Comparison of ENCODE assay signal across 16 cellular contexts in genomic region chr3:123244128-123244527, GRCh38. TPM values are rescaled to one million over a fixed set of nuclear protein-coding genes. Genes with fewer than 3 reads are reported as not detected.
DNase-seq lines count a peak whose midpoint lies in the region; ATAC-seq and TF ChIP-seq lines count a peak whose summit lies in the region.
"Had no signal": no experiment of that assay in that cellular context is flagged by ENCODE, and none has a peak within 500 bp of the region (broad histone marks: within the 10 kb centered on the region; RNA-seq: fewer than 3 reads in every experiment).

No MANE protein-coding gene starts in this region.

- no peak for TF ChIP-seq CTCF in lung (IDR thresholded peaks at IDR 0.05; ENCODE audit: control extremely low read depth, extremely low read depth)

- peaks cover 41% of the 10 kb centered on the region for H3K36me3 Mint-ChIP-seq in activated CD8-positive, alpha-beta memory T cell treated with anti-CD3 and anti-CD28 coated beads, Interleukin-2, amount 10 ng/mL, durations not matched to agents 7 days and 5 days

- no peak overlapping the region for H3K27ac ChIP-seq in lung (ENCODE audit: low read depth in 1 of 2, low read length in 1 of 2)
- H3K27ac ChIP-seq: heart left ventricle, pancreas, upper lobe of left lung had no signal

- H3K4me1 ChIP-seq in lung (ENCODE audit: control insufficient read depth in 2 of 2, insufficient read depth in 2 of 2, low read length in 2 of 2), result peaks cover 0 to 12% of the 10 kb centered on the region in 2 donors

- CTCF ChIA-PET in activated CD8-positive, alpha-beta memory T cell treated with anti-CD3 and anti-CD28 coated beads, Interleukin-2, amount 10 ng/mL, durations not matched to agents 7 days and 5 days (lab: Charles Lee), result no interaction called here

- H3K27me3 Mint-ChIP-seq in activated CD8-positive, alpha-beta memory T cell treated with anti-CD3 and anti-CD28 coated beads, Interleukin-2, amount 10 ng/mL, durations not matched to agents 7 days and 5 days, result no peaks in the 10 kb centered on the region
- H3K27me3 Mint-ChIP-seq: activated naive CD8-positive, alpha-beta T cell treated with anti-CD3 and anti-CD28 coated beads, Interleukin-2, amount 10 ng/mL, durations not matched to agents 7 days and 5 days had no signal

- in situ Hi-C loops in G401 (cut with HindIII; ENCODE audit: low sequenced_read_pairs), result no loop called here

- H3K27me3 ChIP-seq in lung (ENCODE audit: control insufficient read depth, insufficient read depth), result no peaks in the 10 kb centered on the region
- H3K27me3 ChIP-seq: heart left ventricle, pancreas, upper lobe of left lung had no signal

- H3K4me3 ChIP-seq in lung, result no peak overlapping the region
- H3K4me3 ChIP-seq: heart left ventricle, pancreas, upper lobe of left lung had no signal

- peaks cover 5% of the 10 kb centered on the region for H3K9me3 Mint-ChIP-seq in activated CD8-positive, alpha-beta memory T cell treated with anti-CD3 and anti-CD28 coated beads, Interleukin-2, amount 10 ng/mL, durations not matched to agents 7 days and 5 days (ENCODE audit: low read depth)
- H3K9me3 Mint-ChIP-seq: activated naive CD8-positive, alpha-beta T cell treated with anti-CD3 and anti-CD28 coated beads, Interleukin-2, amount 10 ng/mL, durations not matched to agents 7 days and 5 days had no signal

- ATAC-seq in activated CD8-positive, alpha-beta memory T cell treated with anti-CD3 and anti-CD28 coated beads, Interleukin-2, amount 10 ng/mL, durations not matched to agents 7 days and 5 days, result no peak
- ATAC-seq in lung (ENCODE audit: insufficient read depth, low FRiP score), result no peak
- ATAC-seq in HG02973 (IDR thresholded peaks at IDR 0.05; ENCODE audit: unreplicated experiment), result no peak
- no peak for ATAC-seq in GM18498 (IDR thresholded peaks at IDR 0.05; ENCODE audit: unreplicated experiment)
- no peak for ATAC-seq in GM19463 (IDR thresholded peaks at IDR 0.05; ENCODE audit: unreplicated experiment)
- ATAC-seq: heart left ventricle, pancreas had no signal

- peaks cover 2% of the 10 kb centered on the region for H3K4me1 Mint-ChIP-seq in activated CD8-positive, alpha-beta memory T cell treated with anti-CD3 and anti-CD28 coated beads, Interleukin-2, amount 10 ng/mL, durations not matched to agents 7 days and 5 days

- H3K4me3 Mint-ChIP-seq in activated CD8-positive, alpha-beta memory T cell treated with anti-CD3 and anti-CD28 coated beads, Interleukin-2, amount 10 ng/mL, durations not matched to agents 7 days and 5 days, result no peak overlapping the region
- H3K4me3 Mint-ChIP-seq: activated naive CD8-positive, alpha-beta T cell treated with anti-CD3 and anti-CD28 coated beads, Interleukin-2, amount 10 ng/mL, durations not matched to agents 7 days and 5 days had no signal

- H3K9me3 ChIP-seq in lung (ENCODE audit: control insufficient read depth in 2 of 2, insufficient read depth in 1 of 2, low read length in 1 of 2), result no peaks in the 10 kb centered on the region
- H3K9me3 ChIP-seq: pancreas, upper lobe of left lung had no signal

- no peak overlapping the region for H3K27ac Mint-ChIP-seq in activated CD8-positive, alpha-beta memory T cell treated with anti-CD3 and anti-CD28 coated beads, Interleukin-2, amount 10 ng/mL, durations not matched to agents 7 days and 5 days
- H3K27ac Mint-ChIP-seq: activated naive CD8-positive, alpha-beta T cell treated with anti-CD3 and anti-CD28 coated beads, Interleukin-2, amount 10 ng/mL, durations not matched to agents 7 days and 5 days had no signal

- H3K36me3 ChIP-seq in lung (ENCODE audit: control insufficient read depth in 2 of 2, insufficient read depth in 2 of 2, low read length in 2 of 2), result peaks cover 5 to 10% of the 10 kb centered on the region in 2 donors

- peak; percentile 26 for DNase-seq in activated CD8-positive, alpha-beta memory T cell treated with anti-CD3 and anti-CD28 coated beads, Interleukin-2, amount 50 U/mL, for 4 hours
- no peak for DNase-seq in activated CD8-positive, alpha-beta memory T cell treated with anti-CD3 and anti-CD28 coated beads, Interleukin-2, amount 10 ng/mL, durations not matched to agents 7 days and 5 days
- DNase-seq in G401 (ENCODE audit: low spot score), result peak; percentile 11
- DNase-seq in activated CD4-positive, alpha-beta T cell treated with anti-CD3 and anti-CD28 coated beads, Interleukin-2, amount 50 U/mL, for 1 hour, result peak; percentile 20
- DNase-seq in lung (ENCODE audit: low spot score), result peak; percentile 48
- DNase-seq: activated naive CD8-positive, alpha-beta T cell treated with anti-CD3 and anti-CD28 coated beads, Interleukin-2, amount 10 ng/mL, durations not matched to agents 7 days and 5 days; AML-193; EL; kidney glomerular epithelial cell; NCI-H2227 treated with DMSO at 0.1 percent for 48 hours had no signal

- 62 to 80% methylated on average over 4 of the region's 4 CpGs for WGBS in lung, 2 donors

RNA-seq across cellular contexts. Expression of gene SEC22A, which starts 42.4 kb away (rescaled TPM):
- total RNA-seq in activated CD8-positive, alpha-beta memory T cell treated with anti-CD3 and anti-CD28 coated beads, Interleukin-2, amount 10 ng/mL, durations not matched to agents 7 days and 5 days, result 10 to 100 TPM; 14.5 to 15.2 TPM
- total RNA-seq in G401 (2014; rRNA removed; shearing (Covaris generic)), result 20.6 and 25.6 TPM in 2 replicates
- total RNA-seq in lung, result 10 to 100 TPM; 11.1 to 47.7 TPM
- 10 to 100 TPM in 1 of 2 donors, 1 to 10 TPM in 1; 6.9 to 12.7 TPM for polyA plus RNA-seq in lung
